ENCODE assay signal across 9 cellular contexts in the genomic region with DNA sequence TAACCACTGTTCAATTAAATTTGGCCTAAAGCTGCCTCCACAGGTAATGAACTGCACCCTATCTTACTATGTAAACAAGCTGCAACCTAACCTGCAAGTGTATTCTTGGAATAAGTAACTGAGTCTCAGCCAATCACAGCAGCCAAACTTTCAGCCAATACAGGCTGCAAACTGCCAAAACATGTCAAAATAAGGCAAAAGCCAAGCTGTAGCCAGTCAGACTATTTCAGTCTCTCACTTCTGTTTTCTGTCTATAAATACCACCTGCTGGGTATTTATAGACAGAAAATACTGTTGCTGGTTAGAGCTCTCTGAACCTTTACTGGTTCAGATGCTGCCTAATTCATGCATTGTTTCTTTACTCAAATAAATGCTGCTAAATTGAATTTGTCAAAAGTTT. TPM values are rescaled to one million over a fixed set of nuclear protein-coding genes. Genes with fewer than 3 reads are reported as not detected.
DNase-seq lines count a peak whose midpoint lies in the region; ATAC-seq lines count a peak whose summit lies in the region.
"Had no signal": no experiment of that assay in that cellular context is flagged by ENCODE, and none has a peak within 500 bp of the region (broad histone marks: within the 10 kb centered on the region; RNA-seq: fewer than 3 reads in every experiment).

No MANE protein-coding gene starts in this region.

- H3K27ac ChIP-seq in aorta (ENCODE audit: low read depth in 1 of 2, low read length in 2 of 2): no peak overlapping the region
- H3K27ac ChIP-seq: C4-2B had no signal

- H3K4me3 Mint-ChIP-seq in activated T-helper 2 cell treated with anti-CD3 and anti-CD28 coated beads, Interferon-gamma antibody, Interleukin-2, Interleukin-4, amounts not matched to agents 10 μg/mL and 5 μg/mL and 100 μg/mL, durations not matched to agents 14 hours and 24 hours and 36 hours (ENCODE audit: low read depth): no peak overlapping the region

- no peaks in the 10 kb centered on the region for H3K27me3 ChIP-seq in aorta (ENCODE audit: control insufficient read depth in 1 of 2, insufficient read depth in 2 of 2, low read length in 1 of 2)

- H3K9me3 Mint-ChIP-seq in activated T-helper 2 cell treated with anti-CD3 and anti-CD28 coated beads, Interferon-gamma antibody, Interleukin-2, Interleukin-4, amounts not matched to agents 10 μg/mL and 5 μg/mL and 100 μg/mL, durations not matched to agents 14 hours and 24 hours and 36 hours: no peaks in the 10 kb centered on the region

- H3K27ac Mint-ChIP-seq in activated T-helper 2 cell treated with anti-CD3 and anti-CD28 coated beads, Interferon-gamma antibody, Interleukin-2, Interleukin-4, amounts not matched to agents 10 μg/mL and 5 μg/mL and 100 μg/mL, durations not matched to agents 14 hours and 24 hours and 36 hours: no peak overlapping the region

- H3K27me3 Mint-ChIP-seq in activated T-helper 2 cell treated with anti-CD3 and anti-CD28 coated beads, Interferon-gamma antibody, Interleukin-2, Interleukin-4, amounts not matched to agents 10 μg/mL and 5 μg/mL and 100 μg/mL, durations not matched to agents 14 hours and 24 hours and 36 hours (ENCODE audit: low read depth): peaks cover 4% of the 10 kb centered on the region

- H3K9me3 ChIP-seq in aorta (ENCODE audit: control insufficient read depth, low read length): no peaks in the 10 kb centered on the region

- H3K36me3 Mint-ChIP-seq in activated T-helper 2 cell treated with anti-CD3 and anti-CD28 coated beads, Interferon-gamma antibody, Interleukin-2, Interleukin-4, amounts not matched to agents 10 μg/mL and 5 μg/mL and 100 μg/mL, durations not matched to agents 14 hours and 24 hours and 36 hours (ENCODE audit: low read depth): no peaks in the 10 kb centered on the region

- H3K4me1 Mint-ChIP-seq in activated T-helper 2 cell treated with anti-CD3 and anti-CD28 coated beads, Interferon-gamma antibody, Interleukin-2, Interleukin-4, amounts not matched to agents 10 μg/mL and 5 μg/mL and 100 μg/mL, durations not matched to agents 14 hours and 24 hours and 36 hours (ENCODE audit: low read depth): peaks cover 4% of the 10 kb centered on the region

- DNase-seq in Right ventricle myocardium inferior (ENCODE audit: missing footprints): no peak
- no peak for DNase-seq in cardiac septum (ENCODE audit: low spot score)
- peak; percentile 5 for DNase-seq in SW480 (ENCODE audit: low spot score)
- no peak for DNase-seq in aorta
- DNase-seq in activated T-helper 2 cell treated with anti-CD3 and anti-CD28 coated beads, Interferon-gamma antibody, Interleukin-2, Interleukin-4, amounts not matched to agents 10 μg/mL and 5 μg/mL and 100 μg/mL, durations not matched to agents 14 hours and 24 hours and 36 hours (ENCODE audit: low spot score): no peak
- DNase-seq in OCI-M2 (lab: John Stamatoyannopoulos, UW; ENCODE audit: unreplicated experiment): no peak
- DNase-seq in islet precursor cell: no peak

- H3K36me3 ChIP-seq in aorta (ENCODE audit: control insufficient read depth in 1 of 2, insufficient read depth in 2 of 2, low read length in 1 of 2): no peaks in the 10 kb centered on the region

- ATAC-seq in Right ventricle myocardium inferior: peak; percentile 79
- ATAC-seq in HG03139 (IDR thresholded peaks at IDR 0.05; ENCODE audit: unreplicated experiment): peak; percentile 95
- peak; percentile 59 for ATAC-seq in aorta (ENCODE audit: low FRiP score)

- H3K4me3 ChIP-seq in aorta (ENCODE audit: low read length in 2 of 2): no peak overlapping the region

- no peaks in the 10 kb centered on the region for H3K4me1 ChIP-seq in aorta (ENCODE audit: control insufficient read depth in 1 of 2, insufficient read depth in 2 of 2, low read length in 2 of 2)

- intact Hi-C loops in Right ventricle myocardium inferior (cut with DNase I): no loop called here
- intact Hi-C loops in cardiac septum (cut with DNase I): loop anchor here (5.0 kb wide), 1 partner anchor 130 kb away; no protein-coding TSS in a partner anchor
- intact Hi-C loops in aorta (cut with DNase I): no loop called here
- intact Hi-C loops in activated T-helper 2 cell treated with anti-CD3 and anti-CD28 coated beads, Interferon-gamma antibody, Interleukin-2, Interleukin-4, amounts not matched to agents 10 μg/mL and 5 μg/mL and 100 μg/mL, durations not matched to agents 14 hours and 24 hours and 36 hours (cut with micrococcal nuclease): no loop called here

RNA-seq across cellular contexts. Expression of a gene that starts 14.3 kb away (rescaled TPM):
- total RNA-seq in Right ventricle myocardium inferior (6.8 TPM), cardiac septum (11.7 TPM), aorta (10 to 100 TPM; 11.2 to 14.0 TPM)
- polyA plus RNA-seq in aorta: 10 to 100 TPM; 16.0 to 29.8 TPM
- total RNA-seq in activated T-helper 2 cell treated with anti-CD3 and anti-CD28 coated beads, Interferon-gamma antibody, Interleukin-2, Interleukin-4, amounts not matched to agents 10 μg/mL and 5 μg/mL and 100 μg/mL, durations not matched to agents 14 hours and 24 hours and 36 hours: 11.0 and 13.3 TPM in 2 replicates

RNA-seq across cellular contexts. Expression of a gene that starts 14.4 kb away (rescaled TPM):
- 299 TPM for total RNA-seq in Right ventricle myocardium inferior
- total RNA-seq in cardiac septum: 251 TPM
- total RNA-seq in aorta: 10 to 100 TPM; 60.1 to 63.2 TPM
- polyA plus RNA-seq in aorta: 100 to 1,000 TPM; 179 to 463 TPM
- total RNA-seq in activated T-helper 2 cell treated with anti-CD3 and anti-CD28 coated beads, Interferon-gamma antibody, Interleukin-2, Interleukin-4, amounts not matched to agents 10 μg/mL and 5 μg/mL and 100 μg/mL, durations not matched to agents 14 hours and 24 hours and 36 hours: 162 and 168 TPM in 2 replicates
